In the genomic region with DNA sequence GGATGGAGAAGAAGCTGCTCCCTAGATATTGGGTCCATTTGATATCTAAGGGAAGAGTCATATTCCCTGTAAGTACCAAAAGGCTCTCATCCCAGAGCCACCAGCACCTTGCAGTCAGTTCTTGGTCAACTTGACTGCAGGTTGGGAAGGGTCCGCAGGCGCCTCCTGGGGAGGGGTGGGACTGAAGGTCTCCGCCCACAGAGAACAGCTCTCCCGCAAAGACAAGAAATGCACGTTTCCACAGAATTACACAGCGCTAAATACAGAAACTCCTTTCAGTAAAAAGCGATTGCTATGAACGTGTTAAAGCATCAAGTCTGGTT, we compare ENCODE assay signal across 1 cellular context.
TF ChIP-seq lines count a peak whose summit lies in the region.

No MANE protein-coding gene starts in this region.

TF ChIP-seq in GM23338, 12 proteins besides CTCF, POLR2A, EP300 and RAD21 (continued from another document):
- TF ChIP-seq REST (IDR thresholded peaks at IDR 0.05; ENCODE audit: unreplicated experiment) (no peak), CREB1 (CRISPR knock-in tag; IDR thresholded peaks at IDR 0.05; ENCODE audit: low read depth) (no peak)
TF ChIP-seq in GM23338: peak in this region for 0.
